ENCODE assay signal across 15 cellular contexts in the genomic region with DNA sequence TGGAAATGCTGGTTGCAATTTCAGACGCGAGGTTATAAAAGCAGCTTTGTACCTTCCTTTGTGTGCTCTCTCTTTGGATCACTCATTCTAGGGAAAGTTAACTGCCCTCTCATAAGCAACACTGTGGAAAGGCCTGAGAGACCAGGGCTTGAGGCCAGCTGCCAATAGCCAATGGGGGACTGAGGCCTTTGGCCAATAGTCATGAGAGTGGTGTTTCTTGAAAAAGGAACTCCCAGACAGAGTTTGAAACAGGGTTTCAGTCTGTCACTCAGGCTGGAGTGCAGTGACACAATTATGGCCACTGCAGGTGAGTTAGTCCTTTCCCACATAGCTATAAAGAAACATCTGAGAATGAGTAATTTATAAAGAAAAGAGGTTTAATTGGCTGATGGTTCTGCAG.
DNase-seq lines count a peak whose midpoint lies in the region; ATAC-seq and TF ChIP-seq lines count a peak whose summit lies in the region.
"Had no signal": no experiment of that assay in that cellular context is flagged by ENCODE, and none has a peak within 500 bp of the region (broad histone marks: within the 10 kb centered on the region; RNA-seq: fewer than 3 reads in every experiment).

No MANE protein-coding gene starts in this region.

- POLR2A ChIA-PET in RWPE1 (lab: Yijun Ruan, JAX; ENCODE audit: low non-redundant PET), result interaction anchor here (0.6 kb wide), 1 partner anchor 93 kb away, joined by 3 read pairs; no protein-coding TSS in a partner anchor

- H3K27ac ChIP-seq in caudate nucleus (ENCODE audit: low read depth, low read length), result peak overlapping the region; percentile 4
- H3K27ac ChIP-seq in substantia nigra (ENCODE audit: low read depth, low read length, poor library complexity, severe bottlenecking), result peak overlapping the region; percentile 9
- H3K27ac ChIP-seq in RWPE1, result no peak overlapping the region
- H3K27ac ChIP-seq: BLaER1, C4-2B had no signal

- CTCF ChIA-PET in RWPE1 (lab: Yijun Ruan, JAX), result no interaction called here

- no peak for TF ChIP-seq CTCF in RWPE1 (conservative IDR thresholded peaks at IDR 0.05; ENCODE audit: low read depth)

- DNase-seq in caudate nucleus (lab: John Stamatoyannopoulos, UW), result peak in 1 of 61 donors; percentile 5
- peak; percentile 28 for DNase-seq in globus pallidus (ENCODE audit: low spot score)
- peak in 4 of 49 donors; percentile 1 to 11 (median 6) for DNase-seq in substantia nigra (lab: John Stamatoyannopoulos, UW)
- DNase-seq in RWPE1 (ENCODE audit: low spot score), result no peak
- DNase-seq in activated CD4-positive, CD25-positive, alpha-beta regulatory T cell (lab: John Stamatoyannopoulos, UW), result no peak
- DNase-seq: Caco-2; CD4-positive, CD25-positive, alpha-beta regulatory T cell; CD8-positive, alpha-beta T cell; DMS153; DND-41; GOT3; HFFc6 had no signal

- no peak for ATAC-seq in activated CD4-positive, CD25-positive, alpha-beta regulatory T cell treated with anti-CD3 and anti-CD28 coated beads, Interleukin-2, amount 50 U/mL, for 24 hours
- ATAC-seq: CD8-positive, alpha-beta T cell had no signal
